ENCODE assay signal across 1 cellular context in genomic region chr16:1772908-1773702, GRCh38.
TF ChIP-seq lines count a peak whose summit lies in the region.

MRPS34 (minus strand) TSS chr16:1773134; CDS start chr16:1773119, 15 bp downstream.

TF ChIP-seq in HEK293, 187 proteins besides CTCF, POLR2A, EP300 and RAD21 (continued from another document and continues in another):
- TF ChIP-seq MYNN (tag by site-specific recombination; IDR thresholded peaks at IDR 0.05; ENCODE audit: borderline replicate concordance) (peak; percentile 39; the same call in 1 of the 2 replicates), ZNF416 (tag by site-specific recombination; IDR thresholded peaks at IDR 0.05) (no peak), ZNF175 (tag by site-specific recombination; IDR thresholded peaks at IDR 0.05) (no peak), EGR2 (tag by site-specific recombination; IDR thresholded peaks at IDR 0.05; ENCODE audit: low read depth) (no peak), MZF1 (tag by site-specific recombination; IDR thresholded peaks at IDR 0.05; ENCODE audit: borderline replicate concordance) (no peak), ZNF677 (tag by site-specific recombination; IDR thresholded peaks at IDR 0.05) (no peak), ZNF138 (tag by site-specific recombination; IDR thresholded peaks at IDR 0.05; ENCODE audit: borderline replicate concordance) (no peak), ZNF19 (tag by site-specific recombination; IDR thresholded peaks at IDR 0.05; ENCODE audit: low read depth) (no peak), OVOL3 (tag by site-specific recombination; IDR thresholded peaks at IDR 0.05) (peak; percentile 90), ZNF248 (tag by site-specific recombination; IDR thresholded peaks at IDR 0.05) (no peak), ZNF18 (tag by site-specific recombination; IDR thresholded peaks at IDR 0.05) (no peak), ZNF37A (tag by site-specific recombination; IDR thresholded peaks at IDR 0.05) (0 out of 2 replicates have a peak, but pooled peaks have one; percentile 25), BCL11A (tag by site-specific recombination; IDR thresholded peaks at IDR 0.05; ENCODE audit: low read depth) (no peak), PRDM1 (tag by site-specific recombination; IDR thresholded peaks at IDR 0.05) (no peak), ZBTB20 (tag by site-specific recombination; IDR thresholded peaks at IDR 0.05) (peak; percentile 61), ZNF394 (tag by site-specific recombination; IDR thresholded peaks at IDR 0.05; ENCODE audit: borderline replicate concordance) (peak; percentile 80), REPIN1 (tag by site-specific recombination; IDR thresholded peaks at IDR 0.05; ENCODE audit: low read depth) (peak; percentile 25; the same call in 1 of the 2 replicates), OSR2 (tag by site-specific recombination; IDR thresholded peaks at IDR 0.05) (peak; percentile 30; the same call in 1 of the 2 replicates), ZNF133 (tag by site-specific recombination; IDR thresholded peaks at IDR 0.05) (no peak), INSM2 (tag by site-specific recombination; IDR thresholded peaks at IDR 0.05) (peak; percentile 70), ZNF335 (tag by site-specific recombination; conservative IDR thresholded peaks at IDR 0.05) (no peak; the same call in none of the 2 replicates), ZBTB26 (tag by site-specific recombination; optimal IDR thresholded peaks at IDR 0.05) (peak; percentile 99), ZNF366 (tag by site-specific recombination; conservative IDR thresholded peaks at IDR 0.05) (no peak), SCRT1 (tag by site-specific recombination; IDR thresholded peaks at IDR 0.05; ENCODE audit: borderline replicate concordance) (no peak), ZNF768 (tag by site-specific recombination; IDR thresholded peaks at IDR 0.05) (no peak), ZNF148 (tag by site-specific recombination; IDR thresholded peaks at IDR 0.05; ENCODE audit: borderline replicate concordance) (peak; percentile 70; the same call in 1 of the 2 replicates), KLF7 (tag by site-specific recombination; IDR thresholded peaks at IDR 0.05; ENCODE audit: borderline replicate concordance) (peak; percentile 74; the same call in 1 of the 2 replicates), GLIS2 (tag by site-specific recombination; IDR thresholded peaks at IDR 0.05) (peak; percentile 86), ZNF266 (tag by site-specific recombination; IDR thresholded peaks at IDR 0.05; ENCODE audit: low read depth) (no peak; the same call in 1 of the 2 replicates), ZBTB8A (tag by site-specific recombination; IDR thresholded peaks at IDR 0.05) (peak; percentile 32; the same call in 1 of the 2 replicates), ZNF449 (tag by site-specific recombination; IDR thresholded peaks at IDR 0.05) (peak; percentile 27), ZNF521 (tag by site-specific recombination; IDR thresholded peaks at IDR 0.05) (no peak), GFI1B (tag by site-specific recombination; IDR thresholded peaks at IDR 0.05) (peak; percentile 64), ZNF214 (tag by site-specific recombination; IDR thresholded peaks at IDR 0.05; ENCODE audit: borderline replicate concordance) (no peak), GLI4 (tag by site-specific recombination; IDR thresholded peaks at IDR 0.05) (no peak), ZNF221 (tag by site-specific recombination; IDR thresholded peaks at IDR 0.05; ENCODE audit: borderline replicate concordance) (no peak), ZNF76 (tag by site-specific recombination; IDR thresholded peaks at IDR 0.05; ENCODE audit: borderline replicate concordance, low read depth) (peak; percentile 85), ZNF155 (tag by site-specific recombination; IDR thresholded peaks at IDR 0.05) (no peak), ZNF610 (tag by site-specific recombination; IDR thresholded peaks at IDR 0.05; ENCODE audit: borderline replicate concordance) (no peak), ZNF341 (tag by site-specific recombination; IDR thresholded peaks at IDR 0.05; ENCODE audit: low read depth) (no peak), SP7 (tag by site-specific recombination; IDR thresholded peaks at IDR 0.05) (peak; percentile 80), ZNF146 (tag by site-specific recombination; IDR thresholded peaks at IDR 0.05) (peak; percentile 76), ZNF404 (tag by site-specific recombination; IDR thresholded peaks at IDR 0.05) (no peak), ZNF311 (tag by site-specific recombination; IDR thresholded peaks at IDR 0.05; ENCODE audit: borderline replicate concordance) (0 out of 2 replicates have a peak, but pooled peaks have one; percentile 8), ZNF23 (tag by site-specific recombination; IDR thresholded peaks at IDR 0.05; ENCODE audit: borderline replicate concordance) (no peak), ZNF10 (tag by site-specific recombination; IDR thresholded peaks at IDR 0.05) (no peak), ZNF621 (tag by site-specific recombination; IDR thresholded peaks at IDR 0.05) (no peak), PRDM4 (tag by site-specific recombination; IDR thresholded peaks at IDR 0.05) (peak; percentile 44; the same call in 1 of the 2 replicates), ZNF571 (tag by site-specific recombination; IDR thresholded peaks at IDR 0.05) (no peak), FEZF1 (tag by site-specific recombination; IDR thresholded peaks at IDR 0.05) (no peak), ZNF560 (tag by site-specific recombination; IDR thresholded peaks at IDR 0.05; ENCODE audit: borderline replicate concordance) (no peak), ZSCAN5A (tag by site-specific recombination; IDR thresholded peaks at IDR 0.05) (no peak; the same call in none of the 2 replicates), HOXA7 (CRISPR knock-in tag; IDR thresholded peaks at IDR 0.05; ENCODE audit: borderline replicate concordance) (no peak), TRIM28 (IDR thresholded peaks at IDR 0.05; ENCODE audit: borderline replicate concordance, low read length) (no peak), ZNF792 (tag by site-specific recombination; IDR thresholded peaks at IDR 0.05) (no peak), ZNF239 (tag by site-specific recombination; IDR thresholded peaks at IDR 0.05) (no peak), ZNF433 (tag by site-specific recombination; IDR thresholded peaks at IDR 0.05; ENCODE audit: low read depth) (no peak), ZNF664 (tag by site-specific recombination; IDR thresholded peaks at IDR 0.05) (no peak)
- TF ChIP-seq, protein P1, sequence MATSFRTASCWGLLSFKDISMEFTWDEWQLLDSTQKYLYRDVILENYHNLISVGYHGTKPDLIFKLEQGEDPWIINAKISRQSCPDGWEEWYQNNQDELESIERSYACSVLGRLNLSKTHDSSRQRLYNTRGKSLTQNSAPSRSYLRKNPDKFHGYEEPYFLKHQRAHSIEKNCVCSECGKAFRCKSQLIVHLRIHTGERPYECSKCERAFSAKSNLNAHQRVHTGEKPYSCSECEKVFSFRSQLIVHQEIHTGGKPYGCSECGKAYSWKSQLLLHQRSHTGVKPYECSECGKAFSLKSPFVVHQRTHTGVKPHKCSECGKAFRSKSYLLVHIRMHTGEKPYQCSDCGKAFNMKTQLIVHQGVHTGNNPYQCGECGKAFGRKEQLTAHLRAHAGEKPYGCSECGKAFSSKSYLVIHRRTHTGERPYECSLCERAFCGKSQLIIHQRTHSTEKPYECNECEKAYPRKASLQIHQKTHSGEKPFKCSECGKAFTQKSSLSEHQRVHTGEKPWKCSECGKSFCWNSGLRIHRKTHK (tag by site-specific recombination; IDR thresholded peaks at IDR 0.05) = no peak
